In the genomic region with DNA sequence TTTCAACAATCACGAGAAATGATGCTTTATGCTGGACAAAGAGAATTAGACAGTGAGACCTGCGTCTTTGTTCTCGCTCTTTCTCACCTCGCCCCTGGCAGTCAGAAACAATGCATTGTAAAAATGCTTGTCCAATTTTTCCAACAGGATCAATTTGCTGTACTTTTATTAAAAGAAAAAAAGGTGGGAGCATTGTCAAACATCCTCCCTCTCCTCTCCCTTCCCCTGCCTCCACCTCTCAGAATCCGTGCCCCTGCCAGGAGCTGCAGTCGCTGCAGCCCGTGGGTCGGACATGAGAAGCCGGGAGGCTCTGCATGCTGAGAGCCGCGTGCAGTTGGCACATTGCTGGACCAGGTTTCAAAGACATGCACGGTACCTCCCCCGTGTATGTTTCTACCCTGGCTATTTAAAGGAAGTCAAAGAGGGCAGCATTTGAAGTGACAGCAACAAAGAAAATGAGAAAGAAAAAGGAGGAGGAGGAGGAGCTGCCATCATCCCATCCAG, we compare ENCODE assay signal across 1 cellular context.
A peak's percentile ranks its signal among the peaks of the same experiment; 100 is the strongest.
TF ChIP-seq lines count a peak whose summit lies in the region.

No MANE protein-coding gene starts in this region.

TF ChIP-seq in K562, 482 proteins besides CTCF, POLR2A, EP300 and RAD21 (continued from another document and continues in another):
- TF ChIP-seq HNRNPLL (IDR thresholded peaks at IDR 0.05; ENCODE audit: low read depth, low read length, poor library complexity, severe bottlenecking) (peak; percentile 8), ZNF146 (CRISPR knock-in tag; IDR thresholded peaks at IDR 0.05; ENCODE audit: unreplicated experiment) (no peak), DPF2 (IDR thresholded peaks at IDR 0.05) (no peak), ZFP36 (IDR thresholded peaks at IDR 0.05; ENCODE audit: low read depth, low read length, partially characterized antibody) (no peak), JUNB (CRISPR knock-in tag; conservative IDR thresholded peaks at IDR 0.05) (no peak), POLR3A (IDR thresholded peaks at IDR 0.05; ENCODE audit: borderline replicate concordance, extremely low read depth, insufficient read depth, insufficient read length) (no peak), RBBP5 (IDR thresholded peaks at IDR 0.05; ENCODE audit: borderline replicate concordance, insufficient read depth, low read length, poor library complexity, severe bottlenecking) (peak; percentile 59), FOXJ3 (CRISPR knock-in tag; IDR thresholded peaks at IDR 0.05) (no peak), HDAC8 (tag; IDR thresholded peaks at IDR 0.05) (no peak), PHB2 (IDR thresholded peaks at IDR 0.05; ENCODE audit: low read depth) (no peak), MCM2 (IDR thresholded peaks at IDR 0.05; ENCODE audit: low read depth) (no peak), CAMTA2 (CRISPR knock-in tag; conservative IDR thresholded peaks at IDR 0.05) (0 out of 2 replicates have a peak, but pooled peaks have one; percentile 22), L3MBTL2 (IDR thresholded peaks at IDR 0.05) (peak; percentile 51; the same call in 1 of the 2 replicates), SP2 (IDR thresholded peaks at IDR 0.05; ENCODE audit: extremely low read depth, low read depth, low read length, poor library complexity, severe bottlenecking) (no peak), ZNF133 (CRISPR knock-in tag; IDR thresholded peaks at IDR 0.05) (no peak), HNRNPK (IDR thresholded peaks at IDR 0.05; ENCODE audit: low read depth, low read length, poor library complexity, severe bottlenecking) (no peak), ZC3H4 (CRISPR knock-in tag; IDR thresholded peaks at IDR 0.05; ENCODE audit: borderline replicate concordance) (no peak), ZNF76 (CRISPR knock-in tag; IDR thresholded peaks at IDR 0.05; ENCODE audit: borderline replicate concordance) (no peak), KHSRP (IDR thresholded peaks at IDR 0.05) (no peak), FOXP1 (CRISPR knock-in tag; IDR thresholded peaks at IDR 0.05) (no peak), RFX5 (IDR thresholded peaks at IDR 0.05; ENCODE audit: low read depth, low read length) (no peak), PHTF2 (CRISPR knock-in tag; IDR thresholded peaks at IDR 0.05) (no peak), ZNF695 (CRISPR knock-in tag; IDR thresholded peaks at IDR 0.05) (no peak), SMARCA4 (IDR thresholded peaks at IDR 0.05) (no peak), KAT7 (CRISPR knock-in tag; IDR thresholded peaks at IDR 0.05; ENCODE audit: borderline replicate concordance) (peak; percentile 81; the same call in 1 of the 2 replicates), SUPT5H (IDR thresholded peaks at IDR 0.05) (no peak), CSDE1 (IDR thresholded peaks at IDR 0.05) (no peak), RBM17 (IDR thresholded peaks at IDR 0.05; ENCODE audit: borderline replicate concordance, low read depth, low read length) (no peak), YY1 (IDR thresholded peaks at IDR 0.05; ENCODE audit: borderline replicate concordance in 1 of 3, control insufficient read depth in 1 of 3, extremely low read depth in 1 of 3, insufficient read depth in 3 of 3, insufficient read length in 1 of 3, insufficient replicate concordance in 2 of 3, low read depth in 1 of 3, low read length in 2 of 3) (peak in 1 of 3 experiments; percentile 10), KLF13 (tag; IDR thresholded peaks at IDR 0.05; ENCODE audit: borderline replicate concordance, low read depth) (no peak), KLF10 (CRISPR knock-in tag; IDR thresholded peaks at IDR 0.05) (no peak), CBX5 (IDR thresholded peaks at IDR 0.05; ENCODE audit: borderline replicate concordance, low read depth) (no peak), SREBF1 (IDR thresholded peaks at IDR 0.05; ENCODE audit: borderline replicate concordance, low read depth, low read length) (no peak), RBFOX2 (IDR thresholded peaks at IDR 0.05; ENCODE audit: low read depth, low read length) (peak; percentile 37; the same call in 1 of the 2 replicates), ZNF175 (CRISPR knock-in tag; IDR thresholded peaks at IDR 0.05; ENCODE audit: low read depth) (no peak), ZNF830 (CRISPR knock-in tag; IDR thresholded peaks at IDR 0.05) (no peak), RBM22 (IDR thresholded peaks at IDR 0.05; ENCODE audit: low read depth, low read length, poor library complexity, severe bottlenecking) (no peak), CREB1 (IDR thresholded peaks at IDR 0.05) (no peak), CREB1 (CRISPR knock-in tag; IDR thresholded peaks at IDR 0.05) (0 out of 2 replicates have a peak, but pooled peaks have one; percentile 28), HDAC2 (IDR thresholded peaks at IDR 0.05) (no peak), ZNF232 (CRISPR knock-in tag; IDR thresholded peaks at IDR 0.05) (no peak)
- TF ChIP-seq, protein P1, sequence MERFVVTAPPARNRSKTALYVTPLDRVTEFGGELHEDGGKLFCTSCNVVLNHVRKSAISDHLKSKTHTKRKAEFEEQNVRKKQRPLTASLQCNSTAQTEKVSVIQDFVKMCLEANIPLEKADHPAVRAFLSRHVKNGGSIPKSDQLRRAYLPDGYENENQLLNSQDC (CRISPR knock-in tag; IDR thresholded peaks at IDR 0.05), result no peak
- TF ChIP-seq, protein P2, sequence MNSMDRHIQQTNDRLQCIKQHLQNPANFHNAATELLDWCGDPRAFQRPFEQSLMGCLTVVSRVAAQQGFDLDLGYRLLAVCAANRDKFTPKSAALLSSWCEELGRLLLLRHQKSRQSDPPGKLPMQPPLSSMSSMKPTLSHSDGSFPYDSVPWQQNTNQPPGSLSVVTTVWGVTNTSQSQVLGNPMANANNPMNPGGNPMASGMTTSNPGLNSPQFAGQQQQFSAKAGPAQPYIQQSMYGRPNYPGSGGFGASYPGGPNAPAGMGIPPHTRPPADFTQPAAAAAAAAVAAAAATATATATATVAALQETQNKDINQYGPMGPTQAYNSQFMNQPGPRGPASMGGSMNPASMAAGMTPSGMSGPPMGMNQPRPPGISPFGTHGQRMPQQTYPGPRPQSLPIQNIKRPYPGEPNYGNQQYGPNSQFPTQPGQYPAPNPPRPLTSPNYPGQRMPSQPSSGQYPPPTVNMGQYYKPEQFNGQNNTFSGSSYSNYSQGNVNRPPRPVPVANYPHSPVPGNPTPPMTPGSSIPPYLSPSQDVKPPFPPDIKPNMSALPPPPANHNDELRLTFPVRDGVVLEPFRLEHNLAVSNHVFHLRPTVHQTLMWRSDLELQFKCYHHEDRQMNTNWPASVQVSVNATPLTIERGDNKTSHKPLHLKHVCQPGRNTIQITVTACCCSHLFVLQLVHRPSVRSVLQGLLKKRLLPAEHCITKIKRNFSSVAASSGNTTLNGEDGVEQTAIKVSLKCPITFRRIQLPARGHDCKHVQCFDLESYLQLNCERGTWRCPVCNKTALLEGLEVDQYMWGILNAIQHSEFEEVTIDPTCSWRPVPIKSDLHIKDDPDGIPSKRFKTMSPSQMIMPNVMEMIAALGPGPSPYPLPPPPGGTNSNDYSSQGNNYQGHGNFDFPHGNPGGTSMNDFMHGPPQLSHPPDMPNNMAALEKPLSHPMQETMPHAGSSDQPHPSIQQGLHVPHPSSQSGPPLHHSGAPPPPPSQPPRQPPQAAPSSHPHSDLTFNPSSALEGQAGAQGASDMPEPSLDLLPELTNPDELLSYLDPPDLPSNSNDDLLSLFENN (IDR thresholded peaks at IDR 0.05; ENCODE audit: low read depth in 2 of 2, low read length in 2 of 2), result no peak
- TF ChIP-seq, protein P3, sequence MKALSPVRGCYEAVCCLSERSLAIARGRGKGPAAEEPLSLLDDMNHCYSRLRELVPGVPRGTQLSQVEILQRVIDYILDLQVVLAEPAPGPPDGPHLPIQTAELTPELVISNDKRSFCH (CRISPR knock-in tag; IDR thresholded peaks at IDR 0.05), result no peak
- TF ChIP-seq, protein P3 (tag; IDR thresholded peaks at IDR 0.05), result peak; percentile 17; the same call in 1 of the 2 replicates
- TF ChIP-seq, protein P4, sequence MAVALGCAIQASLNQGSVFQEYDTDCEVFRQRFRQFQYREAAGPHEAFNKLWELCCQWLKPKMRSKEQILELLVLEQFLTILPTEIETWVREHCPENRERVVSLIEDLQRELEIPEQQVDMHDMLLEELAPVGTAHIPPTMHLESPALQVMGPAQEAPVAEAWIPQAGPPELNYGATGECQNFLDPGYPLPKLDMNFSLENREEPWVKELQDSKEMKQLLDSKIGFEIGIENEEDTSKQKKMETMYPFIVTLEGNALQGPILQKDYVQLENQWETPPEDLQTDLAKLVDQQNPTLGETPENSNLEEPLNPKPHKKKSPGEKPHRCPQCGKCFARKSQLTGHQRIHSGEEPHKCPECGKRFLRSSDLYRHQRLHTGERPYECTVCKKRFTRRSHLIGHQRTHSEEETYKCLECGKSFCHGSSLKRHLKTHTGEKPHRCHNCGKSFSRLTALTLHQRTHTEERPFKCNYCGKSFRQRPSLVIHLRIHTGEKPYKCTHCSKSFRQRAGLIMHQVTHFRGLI (CRISPR knock-in tag; IDR thresholded peaks at IDR 0.05), result no peak
- TF ChIP-seq, protein P5, sequence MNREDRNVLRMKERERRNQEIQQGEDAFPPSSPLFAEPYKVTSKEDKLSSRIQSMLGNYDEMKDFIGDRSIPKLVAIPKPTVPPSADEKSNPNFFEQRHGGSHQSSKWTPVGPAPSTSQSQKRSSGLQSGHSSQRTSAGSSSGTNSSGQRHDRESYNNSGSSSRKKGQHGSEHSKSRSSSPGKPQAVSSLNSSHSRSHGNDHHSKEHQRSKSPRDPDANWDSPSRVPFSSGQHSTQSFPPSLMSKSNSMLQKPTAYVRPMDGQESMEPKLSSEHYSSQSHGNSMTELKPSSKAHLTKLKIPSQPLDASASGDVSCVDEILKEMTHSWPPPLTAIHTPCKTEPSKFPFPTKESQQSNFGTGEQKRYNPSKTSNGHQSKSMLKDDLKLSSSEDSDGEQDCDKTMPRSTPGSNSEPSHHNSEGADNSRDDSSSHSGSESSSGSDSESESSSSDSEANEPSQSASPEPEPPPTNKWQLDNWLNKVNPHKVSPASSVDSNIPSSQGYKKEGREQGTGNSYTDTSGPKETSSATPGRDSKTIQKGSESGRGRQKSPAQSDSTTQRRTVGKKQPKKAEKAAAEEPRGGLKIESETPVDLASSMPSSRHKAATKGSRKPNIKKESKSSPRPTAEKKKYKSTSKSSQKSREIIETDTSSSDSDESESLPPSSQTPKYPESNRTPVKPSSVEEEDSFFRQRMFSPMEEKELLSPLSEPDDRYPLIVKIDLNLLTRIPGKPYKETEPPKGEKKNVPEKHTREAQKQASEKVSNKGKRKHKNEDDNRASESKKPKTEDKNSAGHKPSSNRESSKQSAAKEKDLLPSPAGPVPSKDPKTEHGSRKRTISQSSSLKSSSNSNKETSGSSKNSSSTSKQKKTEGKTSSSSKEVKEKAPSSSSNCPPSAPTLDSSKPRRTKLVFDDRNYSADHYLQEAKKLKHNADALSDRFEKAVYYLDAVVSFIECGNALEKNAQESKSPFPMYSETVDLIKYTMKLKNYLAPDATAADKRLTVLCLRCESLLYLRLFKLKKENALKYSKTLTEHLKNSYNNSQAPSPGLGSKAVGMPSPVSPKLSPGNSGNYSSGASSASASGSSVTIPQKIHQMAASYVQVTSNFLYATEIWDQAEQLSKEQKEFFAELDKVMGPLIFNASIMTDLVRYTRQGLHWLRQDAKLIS (CRISPR knock-in tag; IDR thresholded peaks at IDR 0.05), result peak; percentile 83; the same call in 1 of the 2 replicates
- TF ChIP-seq, protein P6, sequence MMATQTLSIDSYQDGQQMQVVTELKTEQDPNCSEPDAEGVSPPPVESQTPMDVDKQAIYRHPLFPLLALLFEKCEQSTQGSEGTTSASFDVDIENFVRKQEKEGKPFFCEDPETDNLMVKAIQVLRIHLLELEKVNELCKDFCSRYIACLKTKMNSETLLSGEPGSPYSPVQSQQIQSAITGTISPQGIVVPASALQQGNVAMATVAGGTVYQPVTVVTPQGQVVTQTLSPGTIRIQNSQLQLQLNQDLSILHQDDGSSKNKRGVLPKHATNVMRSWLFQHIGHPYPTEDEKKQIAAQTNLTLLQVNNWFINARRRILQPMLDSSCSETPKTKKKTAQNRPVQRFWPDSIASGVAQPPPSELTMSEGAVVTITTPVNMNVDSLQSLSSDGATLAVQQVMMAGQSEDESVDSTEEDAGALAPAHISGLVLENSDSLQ (IDR thresholded peaks at IDR 0.05), result no peak
- TF ChIP-seq, protein P7, sequence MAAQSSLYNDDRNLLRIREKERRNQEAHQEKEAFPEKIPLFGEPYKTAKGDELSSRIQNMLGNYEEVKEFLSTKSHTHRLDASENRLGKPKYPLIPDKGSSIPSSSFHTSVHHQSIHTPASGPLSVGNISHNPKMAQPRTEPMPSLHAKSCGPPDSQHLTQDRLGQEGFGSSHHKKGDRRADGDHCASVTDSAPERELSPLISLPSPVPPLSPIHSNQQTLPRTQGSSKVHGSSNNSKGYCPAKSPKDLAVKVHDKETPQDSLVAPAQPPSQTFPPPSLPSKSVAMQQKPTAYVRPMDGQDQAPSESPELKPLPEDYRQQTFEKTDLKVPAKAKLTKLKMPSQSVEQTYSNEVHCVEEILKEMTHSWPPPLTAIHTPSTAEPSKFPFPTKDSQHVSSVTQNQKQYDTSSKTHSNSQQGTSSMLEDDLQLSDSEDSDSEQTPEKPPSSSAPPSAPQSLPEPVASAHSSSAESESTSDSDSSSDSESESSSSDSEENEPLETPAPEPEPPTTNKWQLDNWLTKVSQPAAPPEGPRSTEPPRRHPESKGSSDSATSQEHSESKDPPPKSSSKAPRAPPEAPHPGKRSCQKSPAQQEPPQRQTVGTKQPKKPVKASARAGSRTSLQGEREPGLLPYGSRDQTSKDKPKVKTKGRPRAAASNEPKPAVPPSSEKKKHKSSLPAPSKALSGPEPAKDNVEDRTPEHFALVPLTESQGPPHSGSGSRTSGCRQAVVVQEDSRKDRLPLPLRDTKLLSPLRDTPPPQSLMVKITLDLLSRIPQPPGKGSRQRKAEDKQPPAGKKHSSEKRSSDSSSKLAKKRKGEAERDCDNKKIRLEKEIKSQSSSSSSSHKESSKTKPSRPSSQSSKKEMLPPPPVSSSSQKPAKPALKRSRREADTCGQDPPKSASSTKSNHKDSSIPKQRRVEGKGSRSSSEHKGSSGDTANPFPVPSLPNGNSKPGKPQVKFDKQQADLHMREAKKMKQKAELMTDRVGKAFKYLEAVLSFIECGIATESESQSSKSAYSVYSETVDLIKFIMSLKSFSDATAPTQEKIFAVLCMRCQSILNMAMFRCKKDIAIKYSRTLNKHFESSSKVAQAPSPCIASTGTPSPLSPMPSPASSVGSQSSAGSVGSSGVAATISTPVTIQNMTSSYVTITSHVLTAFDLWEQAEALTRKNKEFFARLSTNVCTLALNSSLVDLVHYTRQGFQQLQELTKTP (IDR thresholded peaks at IDR 0.05; ENCODE audit: low read depth in 1 of 2, partially characterized antibody in 2 of 2), result peak in 1 of 2 experiments; percentile 1
- TF ChIP-seq, protein P8, sequence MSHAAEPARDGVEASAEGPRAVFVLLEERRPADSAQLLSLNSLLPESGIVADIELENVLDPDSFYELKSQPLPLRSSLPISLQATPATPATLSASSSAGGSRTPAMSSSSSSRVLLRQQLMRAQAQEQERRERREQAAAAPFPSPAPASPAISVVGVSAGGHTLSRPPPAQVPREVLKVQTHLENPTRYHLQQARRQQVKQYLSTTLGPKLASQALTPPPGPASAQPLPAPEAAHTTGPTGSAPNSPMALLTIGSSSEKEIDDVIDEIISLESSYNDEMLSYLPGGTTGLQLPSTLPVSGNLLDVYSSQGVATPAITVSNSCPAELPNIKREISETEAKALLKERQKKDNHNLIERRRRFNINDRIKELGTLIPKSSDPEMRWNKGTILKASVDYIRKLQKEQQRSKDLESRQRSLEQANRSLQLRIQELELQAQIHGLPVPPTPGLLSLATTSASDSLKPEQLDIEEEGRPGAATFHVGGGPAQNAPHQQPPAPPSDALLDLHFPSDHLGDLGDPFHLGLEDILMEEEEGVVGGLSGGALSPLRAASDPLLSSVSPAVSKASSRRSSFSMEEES (CRISPR knock-in tag; IDR thresholded peaks at IDR 0.05), result no peak
